9 cellular contexts compared by ENCODE assay signal in genomic region chr3:72137865-72138861, GRCh38.
DNase-seq lines count a peak whose midpoint lies in the region; ATAC-seq, FAIRE-seq and TF ChIP-seq lines count a peak whose summit lies in the region.
"Had no signal": no experiment of that assay in that cellular context is flagged by ENCODE, and none has a peak within 500 bp of the region (broad histone marks: within the 10 kb centered on the region; RNA-seq: fewer than 3 reads in every experiment).

No MANE protein-coding gene starts in this region.

- DNase-seq in GM12891 (ENCODE audit: insufficient read length, low spot score) (no peak), DMS 273 treated with DMSO at 0.1 percent for 48 hours (lab: John Stamatoyannopoulos, UW) (no peak), putamen (ENCODE audit: low spot score) (no peak)
- DNase-seq in activated T-cell treated with anti-CD3 and anti-CD28 coated beads, Interleukin-2, amount 50 U/mL, for 48 hours = peak; percentile 58 to 61
- peak; percentile 68 for DNase-seq in stimulated activated CD4-positive, alpha-beta T cell treated with anti-CD3 and anti-CD28 coated beads, Interleukin-15, amount 100 ng/mL, for 24 hours
- DNase-seq: mucosa of descending colon, NCI-H2171 had no signal

- no peak for TF ChIP-seq POLR2A in GM12891 (IDR thresholded peaks at IDR 0.05; ENCODE audit: low read depth, low read length)

- peak; percentile 71 for FAIRE-seq in GM12891 (lab: Jason Lieb, UNC)

- peak; percentile 47 for ATAC-seq in GM21619 (IDR thresholded peaks at IDR 0.05; ENCODE audit: unreplicated experiment)
- no peak for ATAC-seq in HG03469 (IDR thresholded peaks at IDR 0.05; ENCODE audit: unreplicated experiment)
- ATAC-seq: mucosa of descending colon had no signal

TF ChIP-seq in GM12891, 5 proteins besides CTCF, POLR2A, EP300 and RAD21:
- TF ChIP-seq SPI1 (IDR thresholded peaks at IDR 0.05; ENCODE audit: low read depth, low read length) (peak; percentile 63), POU2F2 (IDR thresholded peaks at IDR 0.05; ENCODE audit: low read depth, low read length) (peak; percentile 98), PAX5 (IDR thresholded peaks at IDR 0.05; ENCODE audit: insufficient read depth, low read length, severe bottlenecking) (no peak)

Comparison
In these comparisons a context has a peak if more than half of its experiments do, and no peak if none do; other contexts are left out.
1. DNase-seq: peak in activated T-cell treated with anti-CD3 and anti-CD28 coated beads, Interleukin-2, amount 50 U/mL, for 48 hours (2 of 2) and stimulated activated CD4-positive, alpha-beta T cell treated with anti-CD3 and anti-CD28 coated beads, Interleukin-15, amount 100 ng/mL, for 24 hours (single experiment); none in GM12891 (single experiment), DMS 273 treated with DMSO at 0.1 percent for 48 hours (single experiment) and putamen (single experiment).